Comparison of ENCODE assay signal across 26 cellular contexts in genomic region chr4:69977582-69977981, GRCh38. TPM values are rescaled to one million over a fixed set of nuclear protein-coding genes. Genes with fewer than 3 reads are reported as not detected.
"Had no signal": no experiment of that assay in that cellular context is flagged by ENCODE, and none has a peak within 500 bp of the region (broad histone marks: within the 10 kb centered on the region; RNA-seq: fewer than 3 reads in every experiment).

No MANE protein-coding gene starts in this region.

- ATAC-seq: activated CD8-positive, alpha-beta T cell treated with anti-CD3 and anti-CD28 coated beads for 36 hours; activated naive CD4-positive, alpha-beta T cell treated with anti-CD3 and anti-CD28 coated beads, Interleukin-2, amount 50 U/mL, for 72 hours; activated T-cell treated with anti-CD3 and anti-CD28 coated beads, Interleukin-2, amount 50 U/mL, for 72 hours; right cardiac atrium; T-helper 17 cell had no signal

- H3K4me1 ChIP-seq: prostate gland had no signal

- H3K4me1 Mint-ChIP-seq: activated B cell treated with CpG ODN at 0.5 μM for 24 hours, endodermal cell, T-helper 17 cell had no signal

- H3K36me3 ChIP-seq: prostate gland had no signal

- H3K9me3 ChIP-seq: prostate gland had no signal

- H3K36me3 Mint-ChIP-seq: activated naive CD4-positive, alpha-beta T cell treated with anti-CD3 and anti-CD28 coated beads, Interleukin-2, amount 50 U/mL, for 72 hours had no signal

- H3K27me3 Mint-ChIP-seq: activated B cell treated with CpG ODN at 0.5 μM for 24 hours; activated CD8-positive, alpha-beta T cell treated with anti-CD3 and anti-CD28 coated beads for 36 hours; T-helper 17 cell had no signal

- H3K4me3 ChIP-seq: prostate gland, smooth muscle cell had no signal

- H3K9me3 Mint-ChIP-seq: activated B cell treated with CpG ODN at 0.5 μM for 24 hours; activated CD8-positive, alpha-beta T cell treated with anti-CD3 and anti-CD28 coated beads for 36 hours; activated naive CD4-positive, alpha-beta T cell treated with anti-CD3 and anti-CD28 coated beads, Interleukin-2, amount 50 U/mL, for 72 hours; endodermal cell; nephron had no signal

- H3K27ac Mint-ChIP-seq: activated B cell treated with CpG ODN at 0.5 μM for 24 hours; activated CD8-positive, alpha-beta T cell treated with anti-CD3 and anti-CD28 coated beads for 36 hours; activated naive CD4-positive, alpha-beta T cell treated with anti-CD3 and anti-CD28 coated beads, Interleukin-2, amount 50 U/mL, for 72 hours; activated T-cell treated with anti-CD3 and anti-CD28 coated beads, Interleukin-2, amount 50 U/mL, for 72 hours; endodermal cell; T-helper 17 cell had no signal

- H3K27ac ChIP-seq: prostate gland had no signal

- H3K4me3 Mint-ChIP-seq: activated B cell treated with CpG ODN at 0.5 μM for 24 hours; activated CD8-positive, alpha-beta T cell treated with anti-CD3 and anti-CD28 coated beads for 36 hours; activated T-cell treated with anti-CD3 and anti-CD28 coated beads, Interleukin-2, amount 50 U/mL, for 72 hours; endodermal cell; nephron; T-helper 17 cell had no signal

- DNase-seq: activated B cell treated with CpG ODN at 0.5 μM for 24 hours; activated CD4-positive, alpha-beta T cell treated with anti-CD3 and anti-CD28 coated beads for 48 hours; activated CD8-positive, alpha-beta T cell treated with anti-CD3 and anti-CD28 coated beads for 36 hours; activated gamma-delta T cell; activated T-cell treated with anti-CD3 and anti-CD28 coated beads, Interleukin-2, amount 50 U/mL, for 72 hours; amygdala; endodermal cell; foreskin fibroblast; hippocampal formation; kidney glomerular epithelial cell; mesenchymal stem cell; right cardiac atrium; stimulated activated CD4-positive, alpha-beta T cell treated with anti-CD3 and anti-CD28 coated beads, Interleukin-4, amount 100 ng/mL, for 4 hours; stimulated activated CD8-positive, alpha-beta memory T cell treated with anti-CD3 and anti-CD28 coated beads, Interleukin-4, amount 100 ng/mL, for 48 hours; stimulated activated naive CD4-positive, alpha-beta T cell treated with Interleukin-2 at 50 U/mL for 16 hours; T-helper 17 cell had no signal

- H3K4me2 ChIP-seq: smooth muscle cell had no signal

RNA-seq across cellular contexts. Expression of gene CSN2, which starts 12.1 kb away (rescaled TPM):
- total RNA-seq: activated B cell treated with CpG ODN at 0.5 μM for 24 hours; activated CD8-positive, alpha-beta T cell treated with anti-CD3 and anti-CD28 coated beads for 36 hours; activated naive CD4-positive, alpha-beta T cell treated with anti-CD3 and anti-CD28 coated beads, Interleukin-2, amount 50 U/mL, for 72 hours; activated T-cell treated with anti-CD3 and anti-CD28 coated beads, Interleukin-2, amount 50 U/mL, for 72 hours; bronchial epithelial cell; cerebellum; dermis microvascular lymphatic vessel endothelial cell; endodermal cell; epithelial cell of proximal tubule; liver; omental fat pad; prostate gland; right cardiac atrium; smooth muscle cell; T-helper 17 cell had no signal
- polyA plus RNA-seq: liver, right cardiac atrium, smooth muscle cell had no signal

RNA-seq across cellular contexts. Expression of gene STATH, which starts 18.2 kb away (rescaled TPM):
- total RNA-seq: activated B cell treated with CpG ODN at 0.5 μM for 24 hours; activated CD8-positive, alpha-beta T cell treated with anti-CD3 and anti-CD28 coated beads for 36 hours; activated naive CD4-positive, alpha-beta T cell treated with anti-CD3 and anti-CD28 coated beads, Interleukin-2, amount 50 U/mL, for 72 hours; activated T-cell treated with anti-CD3 and anti-CD28 coated beads, Interleukin-2, amount 50 U/mL, for 72 hours; bronchial epithelial cell; cerebellum; dermis microvascular lymphatic vessel endothelial cell; endodermal cell; epithelial cell of proximal tubule; liver; omental fat pad; prostate gland; right cardiac atrium; smooth muscle cell; T-helper 17 cell had no signal
- polyA plus RNA-seq: liver, right cardiac atrium, smooth muscle cell had no signal

RNA-seq across cellular contexts. Expression of gene CSN1S1, which starts 46.7 kb away (rescaled TPM):
- total RNA-seq: activated B cell treated with CpG ODN at 0.5 μM for 24 hours; activated CD8-positive, alpha-beta T cell treated with anti-CD3 and anti-CD28 coated beads for 36 hours; activated naive CD4-positive, alpha-beta T cell treated with anti-CD3 and anti-CD28 coated beads, Interleukin-2, amount 50 U/mL, for 72 hours; activated T-cell treated with anti-CD3 and anti-CD28 coated beads, Interleukin-2, amount 50 U/mL, for 72 hours; bronchial epithelial cell; cerebellum; dermis microvascular lymphatic vessel endothelial cell; endodermal cell; epithelial cell of proximal tubule; liver; right cardiac atrium; smooth muscle cell; T-helper 17 cell had no signal
- polyA plus RNA-seq: liver, right cardiac atrium, smooth muscle cell had no signal

RNA-seq across cellular contexts. Expression of gene HTN3, which starts 50.7 kb away (rescaled TPM):
- total RNA-seq: activated B cell treated with CpG ODN at 0.5 μM for 24 hours; activated CD8-positive, alpha-beta T cell treated with anti-CD3 and anti-CD28 coated beads for 36 hours; activated naive CD4-positive, alpha-beta T cell treated with anti-CD3 and anti-CD28 coated beads, Interleukin-2, amount 50 U/mL, for 72 hours; activated T-cell treated with anti-CD3 and anti-CD28 coated beads, Interleukin-2, amount 50 U/mL, for 72 hours; bronchial epithelial cell; cerebellum; dermis microvascular lymphatic vessel endothelial cell; endodermal cell; epithelial cell of proximal tubule; liver; omental fat pad; prostate gland; right cardiac atrium; T-helper 17 cell had no signal
- polyA plus RNA-seq: liver, right cardiac atrium, smooth muscle cell had no signal
